ENCODE assay signal across 1 cellular context in the genomic region with DNA sequence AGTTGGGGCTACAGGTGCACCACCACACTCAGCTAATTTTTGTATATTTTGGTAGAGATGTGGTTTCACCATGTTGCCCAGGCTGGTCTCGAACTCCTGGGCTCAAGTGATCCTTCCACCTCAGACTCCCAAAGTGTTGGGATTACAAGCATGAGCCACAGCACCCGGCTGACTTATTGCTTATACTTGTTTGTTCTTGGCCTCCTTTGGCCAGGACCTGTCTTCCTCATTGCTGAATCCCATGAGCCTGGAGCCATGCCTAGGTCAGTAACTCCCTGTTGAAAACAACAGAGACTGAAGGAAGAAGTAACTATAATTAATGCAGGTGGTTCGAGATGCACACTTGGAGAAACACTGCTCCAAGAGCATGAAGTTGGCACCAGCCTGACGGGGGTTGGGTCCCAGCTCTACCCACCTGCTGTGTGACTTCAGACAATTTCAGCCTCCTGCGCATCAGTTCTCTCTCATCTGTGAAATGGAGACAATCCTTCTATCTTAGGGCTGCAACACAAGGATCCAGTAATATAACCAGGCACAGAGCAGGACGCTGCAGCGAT.
TF ChIP-seq lines count a peak whose summit lies in the region.

No MANE protein-coding gene starts in this region.

TF ChIP-seq in H1, 55 proteins besides CTCF, POLR2A, EP300 and RAD21:
- TF ChIP-seq NRF1 (IDR thresholded peaks at IDR 0.05; ENCODE audit: low read depth, low read length) = no peak
- TF ChIP-seq CHD7 (IDR thresholded peaks at IDR 0.05; ENCODE audit: insufficient replicate concordance, low read length) = no peak
- no peak for TF ChIP-seq KDM4A (IDR thresholded peaks at IDR 0.05; ENCODE audit: low read depth, low read length, severe bottlenecking)
- TF ChIP-seq BRCA1 (IDR thresholded peaks at IDR 0.05; ENCODE audit: low read depth, low read length) = no peak
- no peak for TF ChIP-seq BACH1 (IDR thresholded peaks at IDR 0.05; ENCODE audit: low read length)
- no peak for TF ChIP-seq RNF2 (IDR thresholded peaks at IDR 0.05; ENCODE audit: borderline replicate concordance, low read depth, low read length, missing control alignments, poor library complexity, severe bottlenecking)
- TF ChIP-seq CTBP2 (IDR thresholded peaks at IDR 0.05; ENCODE audit: borderline replicate concordance, insufficient read depth, insufficient read length, low read length) = no peak
- TF ChIP-seq RXRA (IDR thresholded peaks at IDR 0.05; ENCODE audit: insufficient read depth, low read depth, low read length) = no peak
- TF ChIP-seq YY1 (IDR thresholded peaks at IDR 0.05; ENCODE audit: low read depth, low read length) = no peak
- TF ChIP-seq SUZ12 (IDR thresholded peaks at IDR 0.05; ENCODE audit: low read length) = no peak
- TF ChIP-seq SIN3A (conservative IDR thresholded peaks at IDR 0.05 in 1 of 2, IDR thresholded peaks at IDR 0.05 in 1 of 2; ENCODE audit: low read depth in 1 of 2, low read length in 2 of 2) = no peak
- TF ChIP-seq HDAC6 (IDR thresholded peaks at IDR 0.05; ENCODE audit: low read depth, low read length) = no peak
- TF ChIP-seq ATF3 (IDR thresholded peaks at IDR 0.05; ENCODE audit: insufficient read depth, low read depth, low read length) = no peak
